22 cellular contexts compared by ENCODE assay signal in genomic region chr2:46050489-46050888, GRCh38.
DNase-seq lines count a peak whose midpoint lies in the region; ATAC-seq and TF ChIP-seq lines count a peak whose summit lies in the region.
"Had no signal": no experiment of that assay in that cellular context is flagged by ENCODE, and none has a peak within 500 bp of the region (broad histone marks: within the 10 kb centered on the region; RNA-seq: fewer than 3 reads in every experiment).

No MANE protein-coding gene starts in this region.

- H3K36me3 Mint-ChIP-seq in activated CD4-positive, alpha-beta memory T cell treated with anti-CD3 and anti-CD28 coated beads for 36 hours = peaks cover 2% of the 10 kb centered on the region
- no peaks in the 10 kb centered on the region for H3K36me3 Mint-ChIP-seq in progenitor cell of endocrine pancreas (ENCODE audit: insufficient read depth)
- H3K36me3 Mint-ChIP-seq: activated naive CD4-positive, alpha-beta T cell treated with anti-CD3 and anti-CD28 coated beads, Interleukin-2, amount 50 U/mL, for 72 hours had no signal

- CTCF ChIA-PET in activated CD4-positive, alpha-beta memory T cell treated with anti-CD3 and anti-CD28 coated beads for 36 hours (lab: Charles Lee) = interaction anchor here (1.0 to 1.9 kb wide), 2 partner anchors 12 to 37 kb away, joined by 3 to 7 read pairs; no protein-coding TSS in a partner anchor

- no peaks in the 10 kb centered on the region for H3K27me3 Mint-ChIP-seq in activated CD4-positive, alpha-beta memory T cell treated with anti-CD3 and anti-CD28 coated beads for 36 hours
- no peaks in the 10 kb centered on the region for H3K27me3 Mint-ChIP-seq in progenitor cell of endocrine pancreas
- H3K27me3 Mint-ChIP-seq: effector memory CD8-positive, alpha-beta T cell; memory B cell; T-cell had no signal

- POLR2A ChIA-PET in activated CD4-positive, alpha-beta memory T cell treated with anti-CD3 and anti-CD28 coated beads for 36 hours (lab: Charles Lee) = no interaction called here

- intact Hi-C loops in activated CD4-positive, alpha-beta memory T cell treated with anti-CD3 and anti-CD28 coated beads for 36 hours (cut with micrococcal nuclease) = no loop called here

- no peaks in the 10 kb centered on the region for H3K9me3 Mint-ChIP-seq in activated CD4-positive, alpha-beta memory T cell treated with anti-CD3 and anti-CD28 coated beads for 36 hours
- peaks cover 2% of the 10 kb centered on the region for H3K9me3 Mint-ChIP-seq in progenitor cell of endocrine pancreas (ENCODE audit: low read depth)
- H3K9me3 Mint-ChIP-seq: activated naive CD4-positive, alpha-beta T cell treated with anti-CD3 and anti-CD28 coated beads, Interleukin-2, amount 50 U/mL, for 72 hours; effector memory CD8-positive, alpha-beta T cell; memory B cell; T-cell had no signal

- H3K27me3 ChIP-seq in H7 (ENCODE audit: control insufficient read depth, insufficient read depth, low read length) = no peaks in the 10 kb centered on the region
- H3K27me3 ChIP-seq: BLaER1 treated with 17β-estradiol and CSF1 and Interleukin-3, amounts not matched to agents 10 nM and 100 nM; breast epithelium; gastrocnemius medialis; tibial nerve had no signal

- H3K4me3 Mint-ChIP-seq in activated CD4-positive, alpha-beta memory T cell treated with anti-CD3 and anti-CD28 coated beads for 36 hours = no peak overlapping the region
- no peak overlapping the region for H3K4me3 Mint-ChIP-seq in progenitor cell of endocrine pancreas (ENCODE audit: low read depth)
- H3K4me3 Mint-ChIP-seq: effector memory CD8-positive, alpha-beta T cell; memory B cell; T-cell had no signal

- DNase-seq in H7 (peak; percentile 52), fibroblast of pulmonary artery (ENCODE audit: low read depth) (no peak), progenitor cell of endocrine pancreas (ENCODE audit: low spot score, unreplicated experiment) (no peak), SHP77 (lab: John Stamatoyannopoulos, UW) (no peak), NCI-H2196 treated with DMSO at 0.1 percent for 48 hours (lab: John Stamatoyannopoulos, UW; ENCODE audit: unreplicated experiment) (no peak)
- DNase-seq in activated CD4-positive, alpha-beta memory T cell treated with anti-CD3 and anti-CD28 coated beads for 36 hours = no peak
- DNase-seq: activated CD8-positive, alpha-beta memory T cell treated with anti-CD3 and anti-CD28 coated beads, Interleukin-2, amount 50 U/mL, for 48 hours; DMS79 treated with DMSO at 0.1 percent for 48 hours; effector memory CD8-positive, alpha-beta T cell; gastrocnemius medialis; HCEC 1CT; NCI-H2081; stimulated activated CD4-positive, alpha-beta T cell treated with anti-CD3 and anti-CD28 coated beads, Interleukin-4, amount 100 ng/mL, for 24 hours; T-cell had no signal

- peak overlapping the region; percentile 33 for H3K27ac Mint-ChIP-seq in activated CD4-positive, alpha-beta memory T cell treated with anti-CD3 and anti-CD28 coated beads for 36 hours
- no peak overlapping the region for H3K27ac Mint-ChIP-seq in progenitor cell of endocrine pancreas
- H3K27ac Mint-ChIP-seq: effector memory CD8-positive, alpha-beta T cell; memory B cell; T-cell had no signal

- no peaks in the 10 kb centered on the region for H3K36me3 ChIP-seq in H7 (replicated peaks; ENCODE audit: control insufficient read depth, insufficient read depth, low read length)
- H3K36me3 ChIP-seq: breast epithelium had no signal

- peaks cover 28% of the 10 kb centered on the region for H3K4me1 Mint-ChIP-seq in activated CD4-positive, alpha-beta memory T cell treated with anti-CD3 and anti-CD28 coated beads for 36 hours (ENCODE audit: low read depth)
- H3K4me1 Mint-ChIP-seq in progenitor cell of endocrine pancreas (ENCODE audit: low read depth) = peaks cover 2% of the 10 kb centered on the region
- H3K4me1 Mint-ChIP-seq: memory B cell, T-cell had no signal

- ATAC-seq in GM21528 (IDR thresholded peaks at IDR 0.05; ENCODE audit: low FRiP score, unreplicated experiment) = no peak
- no peak for ATAC-seq in HG03469 (IDR thresholded peaks at IDR 0.05; ENCODE audit: unreplicated experiment)
- ATAC-seq: activated naive CD4-positive, alpha-beta T cell treated with anti-CD3 and anti-CD28 coated beads, Interleukin-2, amount 50 U/mL, for 72 hours; effector memory CD8-positive, alpha-beta T cell; gastrocnemius medialis; sciatic nerve; T-cell had no signal

- peak; percentile 15 for TF ChIP-seq CTCF in fibroblast of pulmonary artery (IDR thresholded peaks at IDR 0.05; ENCODE audit: low read length, missing control alignments)
- peak; percentile 33 for TF ChIP-seq CTCF in progenitor cell of endocrine pancreas (IDR thresholded peaks at IDR 0.05; ENCODE audit: unreplicated experiment)

- H3K4me3 ChIP-seq in H7 (ENCODE audit: insufficient read depth, low read depth, low read length) = no peak overlapping the region
- no peak overlapping the region for H3K4me3 ChIP-seq in fibroblast of pulmonary artery (replicated peaks; ENCODE audit: low read depth, low read length)
- H3K4me3 ChIP-seq: BLaER1 treated with 17β-estradiol and CSF1 and Interleukin-3, amounts not matched to agents 10 nM and 100 nM; breast epithelium; gastrocnemius medialis; tibial nerve had no signal
